ENCODE assay signal across 17 cellular contexts in the genomic region with DNA sequence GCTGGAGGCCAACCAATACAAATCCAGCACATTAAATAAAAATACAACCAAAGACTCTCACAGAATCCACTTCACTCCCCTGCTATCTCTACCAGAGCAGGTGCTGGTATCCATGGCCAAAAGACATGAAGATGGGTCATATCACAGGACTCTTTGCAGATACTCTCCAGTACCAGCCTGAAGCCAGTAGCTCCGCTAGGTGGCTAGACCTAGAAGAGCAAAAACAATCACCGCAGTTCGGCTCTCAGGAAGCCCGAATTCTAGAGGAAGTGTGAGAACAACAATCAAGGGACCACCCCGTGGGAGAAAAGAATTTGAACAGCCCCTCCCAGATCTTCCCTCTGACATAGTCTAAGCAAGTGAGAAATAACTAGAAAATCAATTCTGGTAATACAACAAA. TPM values are rescaled to one million over a fixed set of nuclear protein-coding genes. Genes with fewer than 3 reads are reported as not detected.
A peak's percentile ranks its signal among the peaks of the same experiment; 100 is the strongest.
DNase-seq lines count a peak whose midpoint lies in the region; ATAC-seq, FAIRE-seq and TF ChIP-seq lines count a peak whose summit lies in the region.
"Had no signal": no experiment of that assay in that cellular context is flagged by ENCODE, and none has a peak within 500 bp of the region (broad histone marks: within the 10 kb centered on the region; RNA-seq: fewer than 3 reads in every experiment).

No MANE protein-coding gene starts in this region.

- H3K4me3 ChIP-seq in K562, result no peak overlapping the region

- no peak overlapping the region; a peak in 1 of 5 replicates for H3K4me3 Mint-ChIP-seq in H9
- H3K4me3 Mint-ChIP-seq: B cell; CD4-positive, alpha-beta memory T cell had no signal

- CTCF ChIA-PET in K562 (lab: Yijun Ruan, JAX; ENCODE audit: low intra/inter-chr PET ratio), result no interaction called here

- in situ Hi-C loops in K562 (cut with MboI), result no loop called here

- H3K9me3 ChIP-seq in H9 (ENCODE audit: control insufficient read depth, low read depth, low read length), result peaks cover 7% of the 10 kb centered on the region
- peaks cover 2% of the 10 kb centered on the region; the same call in 1 of the 2 replicates for H3K9me3 ChIP-seq in K562 (replicated peaks; ENCODE audit: control insufficient read depth, insufficient read depth, low read depth, low read length)

- H2BK15ac ChIP-seq in H9 (ENCODE audit: low read depth, low read length), result no peak overlapping the region

- no peaks in the 10 kb centered on the region for H3K79me1 ChIP-seq in H9 (ENCODE audit: insufficient read depth, low read depth, low read length, poor library complexity, severe bottlenecking)

- no CpG with 5 or more reads among the region's 5 CpGs for WGBS in H9 (ENCODE audit: extremely low coverage, insufficient read length, low lambda C conversion rate)
- WGBS in K562 (ENCODE audit: insufficient coverage, low coverage, missing lambda C conversion rate), result 86% methylated on average over 4 of the region's 5 CpGs

- no peaks in the 10 kb centered on the region for H3K9me1 ChIP-seq in K562 (ENCODE audit: control insufficient read depth, insufficient read depth, low read length)

- H3K27me3 Mint-ChIP-seq in H9 (ENCODE audit: low read depth), result peaks cover 3% of the 10 kb centered on the region; the same call in 1 of the 2 replicates
- H3K27me3 Mint-ChIP-seq: CD4-positive, alpha-beta memory T cell had no signal

- ATAC-seq in K562, result no peak
- ATAC-seq in HG02678 (IDR thresholded peaks at IDR 0.05; ENCODE audit: unreplicated experiment), result no peak
- ATAC-seq in GM19023 (IDR thresholded peaks at IDR 0.05; ENCODE audit: unreplicated experiment), result no peak
- ATAC-seq in GM21360 (IDR thresholded peaks at IDR 0.05; ENCODE audit: unreplicated experiment), result no peak

- H2BK5ac ChIP-seq in H9 (ENCODE audit: insufficient read length, low read length), result no peak overlapping the region

- H3K27ac Mint-ChIP-seq in H9, result no peak overlapping the region
- H3K27ac Mint-ChIP-seq: B cell; CD4-positive, alpha-beta memory T cell had no signal

- H4K8ac ChIP-seq in H9 (replicated peaks; ENCODE audit: insufficient read length, low read depth, low read length), result no peak overlapping the region

- H4K91ac ChIP-seq in H9 (ENCODE audit: insufficient read length, low read depth, low read length), result no peak overlapping the region

- H2AFZ ChIP-seq in H9 (ENCODE audit: low read length), result no peak overlapping the region
- H2AFZ ChIP-seq in K562 (ENCODE audit: low read depth, low read length), result no peak overlapping the region

- FAIRE-seq in K562 (lab: Jason Lieb, UNC), result no peak
- FAIRE-seq: GM12892, GM19239, H54 had no signal

- no peak overlapping the region for H3T11ph ChIP-seq in H9 (ENCODE audit: low read length)

- no peak for TF ChIP-seq EP300 in K562 (IDR thresholded peaks at IDR 0.05; ENCODE audit: low read length)

- no peak overlapping the region for H2AK5ac ChIP-seq in H9 (ENCODE audit: insufficient read length, low read length)

- H3K9ac ChIP-seq in H9 (ENCODE audit: extremely low read depth, insufficient read length, low read length) (no peak overlapping the region), K562 (ENCODE audit: insufficient read depth in 1 of 2, low read depth in 2 of 2, low read length in 2 of 2) (no peak overlapping the region)

- H3K23me2 ChIP-seq in H9 (ENCODE audit: insufficient read length, low read depth, low read length, poor library complexity, severe bottlenecking), result no peaks in the 10 kb centered on the region

- H3K27me3 ChIP-seq in H9 (ENCODE audit: insufficient read depth, low read length) (no peaks in the 10 kb centered on the region), K562 (ENCODE audit: control insufficient read depth in 2 of 2, insufficient read depth in 2 of 2, low read length in 2 of 2) (no peaks in the 10 kb centered on the region)

- TF ChIP-seq CTCF in H9 (conservative IDR thresholded peaks at IDR 0.05), result no peak
- no peak for TF ChIP-seq CTCF in K562 (IDR thresholded peaks at IDR 0.05 in 2 of 3, conservative IDR thresholded peaks at IDR 0.05 in 1 of 3; ENCODE audit: insufficient read depth in 2 of 3, low read depth in 1 of 3, low read length in 3 of 3)

- no peaks in the 10 kb centered on the region for H3K4me1 ChIP-seq in H9 (ENCODE audit: insufficient read depth, low read length)
- H3K4me1 ChIP-seq in K562 (replicated peaks in 1 of 2; ENCODE audit: control insufficient read depth in 2 of 2, insufficient read depth in 2 of 2, low read length in 2 of 2), result no peaks in the 10 kb centered on the region; a peak in 1 of 5 replicates

- no peak overlapping the region for H3K4ac ChIP-seq in H9 (ENCODE audit: low read depth, low read length)

- no peak overlapping the region for H4K5ac ChIP-seq in H9 (ENCODE audit: insufficient read length, low read depth, low read length)

- H3K14ac ChIP-seq in H9 (ENCODE audit: insufficient read depth, low read length), result no peak overlapping the region

- no peak overlapping the region for H3K23ac ChIP-seq in H9 (ENCODE audit: insufficient read length, low read depth, low read length)

- TF ChIP-seq RAD21 in K562 (CRISPR knock-in tag; conservative IDR thresholded peaks at IDR 0.05 in 1 of 2, IDR thresholded peaks at IDR 0.05 in 1 of 2), result no peak

- no peak overlapping the region for H3K56ac ChIP-seq in H9 (ENCODE audit: insufficient read length, low read depth, low read length)

- intact Hi-C loops in K562 (cut with micrococcal nuclease), result no loop called here

- H3K9me3 Mint-ChIP-seq in H9, result peaks cover 85 to 93% of the 10 kb centered on the region in 2 experiments

- H3K18ac ChIP-seq in H9 (ENCODE audit: insufficient read length, low read depth, low read length), result no peak overlapping the region

- peak; percentile 23 for DNase-seq in ELF-1 (ENCODE audit: low read depth, low spot score)
- peak; percentile 29 for DNase-seq in H9
- DNase-seq in NCI-H460 (ENCODE audit: extremely low read depth, low read depth), result peak; percentile 6
- no peak for DNase-seq in K562 (ENCODE audit: extremely low read depth in 1 of 4, low spot score in 3 of 4)
- DNase-seq in GM19240 (ENCODE audit: insufficient read length, low spot score), result no peak
- DNase-seq: C1 segment of cervical spinal cord; CD4-positive, alpha-beta memory T cell; DMS79; GDM1; KBM-7 had no signal

- no peak overlapping the region for H2BK120ac ChIP-seq in H9 (ENCODE audit: low read depth, low read length, poor library complexity, severe bottlenecking)

- H2BK12ac ChIP-seq in H9 (ENCODE audit: insufficient read length, low read depth, low read length), result no peak overlapping the region

- H3K4me2 ChIP-seq in H9 (ENCODE audit: insufficient read depth, insufficient read length, low read length) (no peak overlapping the region), K562 (ENCODE audit: insufficient read depth, low read length) (no peak overlapping the region)

- no peak overlapping the region for H3K27ac ChIP-seq in H9 (ENCODE audit: insufficient read length, low read depth, low read length)
- no peak overlapping the region for H3K27ac ChIP-seq in K562 (ENCODE audit: extremely low read depth, low read depth, low read length)

- no peaks in the 10 kb centered on the region for H3K79me2 ChIP-seq in H9 (ENCODE audit: insufficient read depth, low read length)
- H3K79me2 ChIP-seq in K562 (ENCODE audit: control insufficient read depth, insufficient read depth, low read length), result peaks cover 63% of the 10 kb centered on the region

- H3K36me3 ChIP-seq in K562 (ENCODE audit: control insufficient read depth, insufficient read depth, low read length), result no peaks in the 10 kb centered on the region; the same call in 2 of the 3 replicates

- H4K20me1 ChIP-seq in H9 (ENCODE audit: control insufficient read depth, insufficient read depth, insufficient read length), result no peaks in the 10 kb centered on the region
- no peaks in the 10 kb centered on the region for H4K20me1 ChIP-seq in K562 (replicated peaks; ENCODE audit: control insufficient read depth, insufficient read depth, low read length)

- no TSS peak for BruUV-seq in K562 (replicated peaks; lab: Mats Ljungman, UMichigan)

- H3K36me3 Mint-ChIP-seq in H9 (ENCODE audit: insufficient read depth in 1 of 3, low read depth in 3 of 3), result peaks cover 3 to 12% (median 6%) of the 10 kb centered on the region in 3 experiments; a peak in 5 of 7 replicates
- H3K36me3 Mint-ChIP-seq: CD4-positive, alpha-beta memory T cell had no signal

- TF ChIP-seq POLR2A in K562 (conservative IDR thresholded peaks at IDR 0.05), result no peak

- peaks cover 0 to 14% of the 10 kb centered on the region in 2 experiments; a peak in 2 of 4 replicates for H3K4me1 Mint-ChIP-seq in H9
- H3K4me1 Mint-ChIP-seq: B cell; CD4-positive, alpha-beta memory T cell had no signal

- POLR2A ChIA-PET in K562 (lab: Yijun Ruan, JAX), result no interaction called here

- H2BK20ac ChIP-seq in H9 (ENCODE audit: low read depth, low read length, poor library complexity, severe bottlenecking), result no peak overlapping the region

RNA-seq across cellular contexts. Expression of a gene that starts 20.2 kb away (rescaled TPM):
- total RNA-seq in H9 (2021) (0.50 and 0.98 TPM in 2 replicates), K562 (2014; rRNA removed) (37.0 and 43.1 TPM in 2 replicates), K562 (2014; rRNA removed; fragmentation: Illumina TruSeq; extraction: Trizol) (74.7 and 86.2 TPM in 2 replicates), K562 (2015; rRNA removed; fragmentation: Illumina TruSeq; extraction: Trizol) (52.4 and 57.7 TPM in 2 replicates), K562 (2021) (48.7 and 58.9 TPM in 2 replicates)
- total RNA-seq in NCI-H460 (2014; rRNA removed; shearing (Covaris generic)), result 6.4 and 8.1 TPM in 2 replicates
- 1.3 and 3.1 TPM in 2 replicates for polyA plus RNA-seq in NCI-H460 (2014; cell fraction: nucleus; rRNA removed)
- 27.2 and 35.4 TPM in 2 replicates for total RNA-seq in K562 (2011; cell fraction: chromatin; rRNA removed; ENCODE audit: low replicate concordance)
- total RNA-seq in K562 (2011; cell fraction: nucleolus; rRNA removed), result 17.5 and 23.6 TPM in 2 replicates
- 17.6 and 19.7 TPM in 2 replicates for total RNA-seq in K562 (2011; cell fraction: nucleoplasm; rRNA removed)
- polyA plus RNA-seq in K562 (2011; rRNA removed) (46.8 and 78.6 TPM in 2 replicates), K562 (2014; fragmentation: Illumina TruSeq; extraction: Trizol) (62.2 and 83.7 TPM in 2 replicates), K562 (2014; fragmentation: Nextera tagmentation; extraction: Ambion mirVana) (10 to 100 TPM; 76.6 to 81.3 TPM), K562 (2014; rRNA removed) (45.8 and 50.8 TPM in 2 replicates)
- polyA plus RNA-seq in K562 (2011; cell fraction: cytosol; rRNA removed), result 14.9 and 24.9 TPM in 2 replicates
- polyA plus RNA-seq in K562 (2011; cell fraction: nucleus; rRNA removed), result 5.4 and 10.6 TPM in 2 replicates
- polyA plus RNA-seq in K562 (2012), result 46.2 and 58.0 TPM in 2 replicates
- polyA minus RNA-seq in K562 (2011; rRNA and poly(A)+ RNA removed), result 44.2 and 51.1 TPM in 2 replicates
- 20.2 and 24.5 TPM in 2 replicates for polyA minus RNA-seq in K562 (2011; cell fraction: cytosol; rRNA and poly(A)+ RNA removed)
- 11.2 and 19.0 TPM in 2 replicates for polyA minus RNA-seq in K562 (2011; cell fraction: nucleus; rRNA and poly(A)+ RNA removed)

RNA-seq across cellular contexts. Expression of a gene that starts 50.0 kb away (rescaled TPM):
- total RNA-seq in H9 (2021) (6.8 and 7.2 TPM in 2 replicates), K562 (2014; rRNA removed) (not detected in 2 replicates), K562 (2014; rRNA removed; fragmentation: Illumina TruSeq; extraction: Trizol) (0.04 TPM in 1 of 2 replicates, not detected in the other), K562 (2015; rRNA removed; fragmentation: Illumina TruSeq; extraction: Trizol) (not detected in 2 replicates), K562 (2021) (0.07 and 0.09 TPM in 2 replicates)
- 47.7 TPM in 2 replicates for total RNA-seq in NCI-H460 (2014; rRNA removed; shearing (Covaris generic))
- 13.8 and 20.0 TPM in 2 replicates for polyA plus RNA-seq in NCI-H460 (2014; cell fraction: nucleus; rRNA removed)
- not detected in 2 replicates for total RNA-seq in K562 (2011; cell fraction: chromatin; rRNA removed; ENCODE audit: low replicate concordance)
- not detected in 2 replicates for total RNA-seq in K562 (2011; cell fraction: nucleolus; rRNA removed)
- total RNA-seq in K562 (2011; cell fraction: nucleoplasm; rRNA removed), result not detected in 2 replicates
- polyA plus RNA-seq in K562 (2011; rRNA removed) (0.03 TPM in 1 of 2 replicates, not detected in the other), K562 (2014; fragmentation: Illumina TruSeq; extraction: Trizol) (0.04 TPM in 1 of 2 replicates, not detected in the other), K562 (2014; fragmentation: Nextera tagmentation; extraction: Ambion mirVana) (not detected), K562 (2014; rRNA removed) (not detected in 2 replicates)
- not detected in 2 replicates for polyA plus RNA-seq in K562 (2011; cell fraction: cytosol; rRNA removed)
- polyA plus RNA-seq in K562 (2011; cell fraction: nucleus; rRNA removed), result 0.08 TPM in 1 of 2 replicates, not detected in the other
- 0.01 and 0.07 TPM in 2 replicates for polyA plus RNA-seq in K562 (2012)
- polyA minus RNA-seq in K562 (2011; rRNA and poly(A)+ RNA removed), result not detected in 2 replicates
- polyA minus RNA-seq in K562 (2011; cell fraction: cytosol; rRNA and poly(A)+ RNA removed), result not detected in 2 replicates
- not detected in 2 replicates for polyA minus RNA-seq in K562 (2011; cell fraction: nucleus; rRNA and poly(A)+ RNA removed)

Comparison
In these comparisons a context has a peak if more than half of its experiments do, and no peak if none do; other contexts are left out.
1. DNase-seq: peak in ELF-1 (single experiment), H9 (single experiment) and NCI-H460 (single experiment); none in K562 (0 of 4) and GM19240 (single experiment).